10 cellular contexts compared by ENCODE assay signal in the genomic region with DNA sequence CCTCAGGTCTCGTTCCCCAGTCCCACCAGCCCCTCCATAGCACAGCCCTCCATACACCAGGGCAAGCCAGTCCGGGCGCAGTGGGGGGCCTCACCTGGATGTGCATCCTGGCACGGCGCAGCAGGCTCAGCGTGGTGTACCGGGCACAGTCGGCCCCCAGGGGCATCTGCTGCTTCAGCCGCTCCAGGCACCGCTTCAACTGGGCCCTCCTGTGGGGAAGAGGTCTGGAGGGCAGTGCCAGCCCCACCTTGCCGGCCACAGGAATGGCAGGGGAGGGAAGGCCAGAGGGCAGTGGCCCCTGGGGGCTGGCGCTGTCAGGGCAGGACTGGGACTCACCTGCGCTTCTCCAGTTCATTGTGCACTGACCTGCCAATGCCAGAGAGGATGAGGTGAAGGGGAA. TPM values are rescaled to one million over a fixed set of nuclear protein-coding genes. Genes with fewer than 3 reads are reported as not detected.
DNase-seq lines count a peak whose midpoint lies in the region; ATAC-seq and TF ChIP-seq lines count a peak whose summit lies in the region.
"Had no signal": no experiment of that assay in that cellular context is flagged by ENCODE, and none has a peak within 500 bp of the region (broad histone marks: within the 10 kb centered on the region; RNA-seq: fewer than 3 reads in every experiment).

No MANE protein-coding gene starts in this region.

- no peak for DNase-seq in CD8-positive, alpha-beta memory T cell
- DNase-seq in astrocyte of the spinal cord (ENCODE audit: low read depth, low spot score) (no peak), neural crest cell (ENCODE audit: low read depth, low spot score) (no peak), upper lobe of right lung (no peak)
- no peak for DNase-seq in effector CD4-positive, alpha-beta T cell

- H3K27ac ChIP-seq in CD8-positive, alpha-beta memory T cell (ENCODE audit: low read depth, low read length): no peak overlapping the region
- no peak overlapping the region for H3K27ac ChIP-seq in upper lobe of right lung
- H3K27ac ChIP-seq: epithelial cell of prostate, tibial artery had no signal

- peaks cover 42 to 59% (median 44%) of the 10 kb centered on the region in 3 donors for H3K4me1 Mint-ChIP-seq in CD8-positive, alpha-beta memory T cell
- H3K4me1 Mint-ChIP-seq in IgD-negative memory B cell (peaks cover 31 to 45% (median 40%) of the 10 kb centered on the region in 3 donors), neural crest cell (peaks cover 39% of the 10 kb centered on the region)

- TF ChIP-seq CTCF in astrocyte of the spinal cord (IDR thresholded peaks at IDR 0.05; ENCODE audit: low read depth, low read length) (no peak), neural crest cell (conservative IDR thresholded peaks at IDR 0.05) (no peak), upper lobe of right lung (IDR thresholded peaks at IDR 0.05) (no peak)

- CTCF ChIA-PET in CD8-positive, alpha-beta memory T cell (lab: Charles Lee): interaction anchor here (0.6 to 4.5 kb wide), 35 partner anchors 7 to 259 kb away, joined by 3 to 35 read pairs (median 6); a partner anchor contains a TSS

- in situ Hi-C loops in astrocyte of the spinal cord (cut with HindIII; ENCODE audit: low sequenced_read_pairs): no loop called here

- H3K4me3 Mint-ChIP-seq in CD8-positive, alpha-beta memory T cell: peak overlapping the region in 4 of 7 donors; percentile 65 to 78 (median 72)
- H3K4me3 Mint-ChIP-seq in IgD-negative memory B cell (peak overlapping the region; percentile 82 to 96 (median 94)), neural crest cell (peak overlapping the region; percentile 94)

- H3K36me3 ChIP-seq in CD8-positive, alpha-beta memory T cell (ENCODE audit: insufficient read depth, low read length): peaks cover 15% of the 10 kb centered on the region
- peaks cover 21% of the 10 kb centered on the region for H3K36me3 ChIP-seq in upper lobe of right lung

- no peaks in the 10 kb centered on the region for H3K27me3 ChIP-seq in CD8-positive, alpha-beta memory T cell (ENCODE audit: insufficient read depth, low read length, poor library complexity, severe bottlenecking)
- H3K27me3 ChIP-seq in upper lobe of right lung: no peaks in the 10 kb centered on the region
- H3K27me3 ChIP-seq: tibial artery had no signal

- no peaks in the 10 kb centered on the region for H3K9me3 ChIP-seq in CD8-positive, alpha-beta memory T cell (ENCODE audit: low read length)
- no peaks in the 10 kb centered on the region for H3K9me3 ChIP-seq in upper lobe of right lung
- H3K9me3 ChIP-seq: tibial artery had no signal

- H3K27me3 Mint-ChIP-seq in CD8-positive, alpha-beta memory T cell: peaks cover 0 to 2% of the 10 kb centered on the region in 2 donors
- no peaks in the 10 kb centered on the region for H3K27me3 Mint-ChIP-seq in IgD-negative memory B cell
- H3K27me3 Mint-ChIP-seq in neural crest cell (ENCODE audit: low read depth): peaks cover 6% of the 10 kb centered on the region

- no peaks in the 10 kb centered on the region for H3K9me3 Mint-ChIP-seq in CD8-positive, alpha-beta memory T cell
- H3K9me3 Mint-ChIP-seq in IgD-negative memory B cell (no peaks in the 10 kb centered on the region), neural crest cell (no peaks in the 10 kb centered on the region)

- peaks cover 24% of the 10 kb centered on the region for H3K4me1 ChIP-seq in CD8-positive, alpha-beta memory T cell (ENCODE audit: insufficient read depth, low read length)
- peaks cover 42% of the 10 kb centered on the region for H3K4me1 ChIP-seq in upper lobe of right lung

- H3K27ac Mint-ChIP-seq in CD8-positive, alpha-beta memory T cell: peak overlapping the region in 2 of 8 donors; percentile 29 to 77
- H3K27ac Mint-ChIP-seq in IgD-negative memory B cell (peak overlapping the region in 2 of 3 donors; percentile 94), neural crest cell (ENCODE audit: unreplicated experiment) (no peak overlapping the region)

- POLR2A ChIA-PET in CD8-positive, alpha-beta memory T cell (lab: Charles Lee): interaction anchor here (0.5 kb wide), 1 partner anchor 36 kb away, joined by 3 read pairs; no protein-coding TSS in a partner anchor

- peaks cover 2 to 18% (median 8%) of the 10 kb centered on the region in 3 donors for H3K36me3 Mint-ChIP-seq in CD8-positive, alpha-beta memory T cell
- H3K36me3 Mint-ChIP-seq in IgD-negative memory B cell (no peaks in the 10 kb centered on the region), neural crest cell (ENCODE audit: low read depth) (peaks cover 12% of the 10 kb centered on the region)

- intact Hi-C loops in upper lobe of right lung (cut with DNase I): no loop called here

- no peak overlapping the region for H3K4me3 ChIP-seq in CD8-positive, alpha-beta memory T cell (ENCODE audit: low read length)
- H3K4me3 ChIP-seq in astrocyte of the spinal cord (ENCODE audit: low read depth, low read length): peak overlapping the region; percentile 63
- no peak overlapping the region for H3K4me3 ChIP-seq in upper lobe of right lung

- ATAC-seq in HG02973 (IDR thresholded peaks at IDR 0.05; ENCODE audit: unreplicated experiment) (no peak), upper lobe of right lung (no peak), GM18502 (IDR thresholded peaks at IDR 0.05; ENCODE audit: poor library complexity, unreplicated experiment) (no peak)

RNA-seq across cellular contexts. Expression of a gene that starts 1.4 kb away (rescaled TPM):
- 10 to 100 TPM; 10.2 to 13.4 TPM for total RNA-seq in CD8-positive, alpha-beta memory T cell
- polyA plus RNA-seq in CD8-positive, alpha-beta memory T cell: 0.79 TPM
- polyA plus RNA-seq in IgD-negative memory B cell: 4.1 TPM
- total RNA-seq in neural crest cell (36.9 and 40.3 TPM in 2 replicates), upper lobe of right lung (10.1 TPM)

RNA-seq across cellular contexts. Expression of a gene that starts 6.7 kb away (rescaled TPM):
- total RNA-seq in CD8-positive, alpha-beta memory T cell: 100 to 1,000 TPM; 342 to 344 TPM
- polyA plus RNA-seq in CD8-positive, alpha-beta memory T cell: 235 TPM
- 248 TPM for polyA plus RNA-seq in IgD-negative memory B cell
- total RNA-seq in neural crest cell: 169 and 180 TPM in 2 replicates
- 87.0 TPM for total RNA-seq in upper lobe of right lung

RNA-seq across cellular contexts. Expression of a gene that starts 6.8 kb away (rescaled TPM):
- 10 to 100 TPM; 26.1 to 28.3 TPM for total RNA-seq in CD8-positive, alpha-beta memory T cell
- polyA plus RNA-seq in CD8-positive, alpha-beta memory T cell: 22.9 TPM
- polyA plus RNA-seq in IgD-negative memory B cell: 42.9 TPM
- 32.0 and 33.0 TPM in 2 replicates for total RNA-seq in neural crest cell
- total RNA-seq in upper lobe of right lung: 36.3 TPM

RNA-seq across cellular contexts. Expression of a gene that starts 41.1 kb away (rescaled TPM):
- total RNA-seq in CD8-positive, alpha-beta memory T cell: 100 to 1,000 TPM; 112 to 126 TPM
- polyA plus RNA-seq in CD8-positive, alpha-beta memory T cell: 276 TPM
- polyA plus RNA-seq in IgD-negative memory B cell: 171 TPM
- total RNA-seq in neural crest cell: 73.0 and 80.5 TPM in 2 replicates
- 117 TPM for total RNA-seq in upper lobe of right lung

RNA-seq across cellular contexts. Expression of a gene that starts 47.4 kb away (rescaled TPM):
- total RNA-seq in CD8-positive, alpha-beta memory T cell: 10 to 100 TPM; 60.5 to 61.9 TPM
- polyA plus RNA-seq in CD8-positive, alpha-beta memory T cell: 83.5 TPM
- 49.5 TPM for polyA plus RNA-seq in IgD-negative memory B cell
- total RNA-seq in neural crest cell (12.3 and 15.7 TPM in 2 replicates), upper lobe of right lung (17.5 TPM)
